Comparison of ENCODE assay signal across 12 cellular contexts in genomic region chr3:46626039-46626438, GRCh38. TPM values are rescaled to one million over a fixed set of nuclear protein-coding genes. Genes with fewer than 3 reads are reported as not detected.
DNase-seq lines count a peak whose midpoint lies in the region; ATAC-seq and TF ChIP-seq lines count a peak whose summit lies in the region.
"Had no signal": no experiment of that assay in that cellular context is flagged by ENCODE, and none has a peak within 500 bp of the region (broad histone marks: within the 10 kb centered on the region; RNA-seq: fewer than 3 reads in every experiment).

No MANE protein-coding gene starts in this region.

- no peak for TF ChIP-seq CTCF in osteocyte (IDR thresholded peaks at IDR 0.05)

- intact Hi-C loops in left colon (cut with DNase I, micrococcal nuclease) (loop anchor here in 1 of 2 donors (5.0 kb wide), 1 partner anchor 139 kb away; no protein-coding TSS in a partner anchor), head of caudate nucleus (cut with DNase I) (no loop called here)

- H3K27ac Mint-ChIP-seq in osteocyte (ENCODE audit: unreplicated experiment) = no peak overlapping the region
- H3K27ac Mint-ChIP-seq: CD8-positive, alpha-beta memory T cell had no signal

- ATAC-seq in left colon (peak; percentile 76), GM21423 (IDR thresholded peaks at IDR 0.05; ENCODE audit: unreplicated experiment) (no peak)
- ATAC-seq: A549, HCT116, HepG2 had no signal

- H3K4me1 Mint-ChIP-seq in osteocyte (ENCODE audit: unreplicated experiment) = peaks cover 17% of the 10 kb centered on the region

- peaks cover 25% of the 10 kb centered on the region for H3K27me3 Mint-ChIP-seq in osteocyte (ENCODE audit: unreplicated experiment)

- DNase-seq in SW480 (ENCODE audit: low spot score) (peak; percentile 69), left colon (peak; percentile 32 to 41), osteocyte (ENCODE audit: extremely low spot score, unreplicated experiment) (peak; percentile 38), head of caudate nucleus (no peak), AG08395 (ENCODE audit: low spot score) (no peak)
- DNase-seq: AML-193; CD8-positive, alpha-beta memory T cell had no signal

- no peak overlapping the region for H3K4me3 Mint-ChIP-seq in osteocyte (ENCODE audit: unreplicated experiment)

- no peaks in the 10 kb centered on the region for H3K9me3 Mint-ChIP-seq in osteocyte (ENCODE audit: unreplicated experiment)
- H3K9me3 Mint-ChIP-seq: CD8-positive, alpha-beta memory T cell had no signal

- no peaks in the 10 kb centered on the region for H3K36me3 Mint-ChIP-seq in osteocyte (ENCODE audit: unreplicated experiment)
- H3K36me3 Mint-ChIP-seq: CD8-positive, alpha-beta memory T cell had no signal

RNA-seq across cellular contexts. Expression of gene FAM240A, which starts 13.7 kb away (rescaled TPM):
- not detected for total RNA-seq in left colon
- total RNA-seq in osteocyte = not detected in 2 replicates
- total RNA-seq: CD8-positive, alpha-beta memory T cell; Daoy; HepG2 had no signal

RNA-seq across cellular contexts. Expression of gene LRRC2, which starts 59.9 kb away (rescaled TPM):
- total RNA-seq in left colon (1 to 10 TPM; 1.5 TPM), osteocyte (1.2 and 1.5 TPM in 2 replicates)

Comparison
In these comparisons a context has a peak if more than half of its experiments do, and no peak if none do; other contexts are left out.
1. DNase-seq: peak in SW480 (single experiment), left colon (2 of 2) and osteocyte (single experiment); none in head of caudate nucleus (0 of 42) and AG08395 (single experiment).